In genomic region chr20:44120676-44121425, GRCh38 we compare ENCODE assay signal across 27 cellular contexts.
"Had no signal": no experiment of that assay in that cellular context is flagged by ENCODE, and none has a peak within 500 bp of the region (broad histone marks: within the 10 kb centered on the region; RNA-seq: fewer than 3 reads in every experiment).

No MANE protein-coding gene starts in this region.

- H3K36me3 ChIP-seq: breast epithelium, left lung, pancreas, prostate gland, upper lobe of left lung, vagina had no signal

- H3K9me3 Mint-ChIP-seq: activated naive CD4-positive, alpha-beta T cell treated with anti-CD3 and anti-CD28 coated beads, Interleukin-2, amount 50 U/mL, for 24 hours; activated T-helper 2 cell treated with anti-CD3 and anti-CD28 coated beads, Interferon-gamma antibody, Interleukin-2, Interleukin-4, amounts not matched to agents 10 μg/mL and 5 μg/mL and 100 μg/mL, durations not matched to agents 14 hours and 24 hours and 36 hours; central memory CD8-positive, alpha-beta T cell; mesothelial cell of epicardium; naive thymus-derived CD4-positive, alpha-beta T cell; neural crest cell; T-cell had no signal

- H3K4me1 ChIP-seq: breast epithelium, left lung, pancreas, prostate gland, upper lobe of left lung had no signal

- H3K4me3 Mint-ChIP-seq: activated CD4-positive, alpha-beta T cell treated with anti-CD3 and anti-CD28 coated beads for 36 hours; activated CD8-positive, alpha-beta memory T cell treated with anti-CD3 and anti-CD28 coated beads, Interleukin-2, amount 10 ng/mL, durations not matched to agents 7 days and 5 days; activated CD8-positive, alpha-beta T cell treated with anti-CD3 and anti-CD28 coated beads, Interleukin-2, amount 10 ng/mL, durations not matched to agents 7 days and 5 days; activated naive CD4-positive, alpha-beta T cell treated with anti-CD3 and anti-CD28 coated beads, Interleukin-2, amount 50 U/mL, for 24 hours; central memory CD8-positive, alpha-beta T cell; mesothelial cell of epicardium; naive thymus-derived CD4-positive, alpha-beta T cell; neural crest cell; T-cell had no signal

- H3K4me1 Mint-ChIP-seq: central memory CD8-positive, alpha-beta T cell; neural crest cell had no signal

- ATAC-seq: activated CD4-positive, alpha-beta T cell treated with anti-CD3 and anti-CD28 coated beads for 36 hours; activated CD8-positive, alpha-beta memory T cell treated with anti-CD3 and anti-CD28 coated beads, Interleukin-2, amount 10 ng/mL, durations not matched to agents 7 days and 5 days; activated CD8-positive, alpha-beta T cell treated with anti-CD3 and anti-CD28 coated beads, Interleukin-2, amount 10 ng/mL, durations not matched to agents 7 days and 5 days; left lung; naive thymus-derived CD4-positive, alpha-beta T cell; pancreas; right cardiac atrium; T-cell had no signal

- H3K27ac Mint-ChIP-seq: activated CD4-positive, alpha-beta T cell treated with anti-CD3 and anti-CD28 coated beads for 36 hours; activated CD8-positive, alpha-beta memory T cell treated with anti-CD3 and anti-CD28 coated beads, Interleukin-2, amount 10 ng/mL, durations not matched to agents 7 days and 5 days; activated CD8-positive, alpha-beta T cell treated with anti-CD3 and anti-CD28 coated beads, Interleukin-2, amount 10 ng/mL, durations not matched to agents 7 days and 5 days; activated naive CD4-positive, alpha-beta T cell treated with anti-CD3 and anti-CD28 coated beads, Interleukin-2, amount 50 U/mL, for 24 hours; activated T-helper 2 cell treated with anti-CD3 and anti-CD28 coated beads, Interferon-gamma antibody, Interleukin-2, Interleukin-4, amounts not matched to agents 10 μg/mL and 5 μg/mL and 100 μg/mL, durations not matched to agents 14 hours and 24 hours and 36 hours; mesothelial cell of epicardium; naive thymus-derived CD4-positive, alpha-beta T cell; T-cell had no signal

- H3K9me3 ChIP-seq: breast epithelium, heart right ventricle, left lung, pancreas, prostate gland, thoracic aorta, upper lobe of left lung, vagina had no signal

- H3K4me3 ChIP-seq: breast epithelium, heart right ventricle, left lung, pancreas, prostate gland, thoracic aorta, upper lobe of left lung, vagina had no signal

- H3K36me3 Mint-ChIP-seq: activated CD8-positive, alpha-beta memory T cell treated with anti-CD3 and anti-CD28 coated beads, Interleukin-2, amount 10 ng/mL, durations not matched to agents 7 days and 5 days; activated naive CD4-positive, alpha-beta T cell treated with anti-CD3 and anti-CD28 coated beads, Interleukin-2, amount 50 U/mL, for 24 hours; mesothelial cell of epicardium; naive thymus-derived CD4-positive, alpha-beta T cell; T-cell had no signal

- H3K27ac ChIP-seq: breast epithelium, left lung, pancreas, prostate gland, upper lobe of left lung, vagina had no signal

- H3K27me3 ChIP-seq: vagina had no signal

- DNase-seq: activated CD4-positive, alpha-beta T cell treated with anti-CD3 and anti-CD28 coated beads for 36 hours; activated CD4-positive, CD25-positive, alpha-beta regulatory T cell; activated CD8-positive, alpha-beta memory T cell treated with anti-CD3 and anti-CD28 coated beads, Interleukin-2, amount 10 ng/mL, durations not matched to agents 7 days and 5 days; activated CD8-positive, alpha-beta T cell treated with anti-CD3 and anti-CD28 coated beads, Interleukin-2, amount 10 ng/mL, durations not matched to agents 7 days and 5 days; activated T-cell treated with anti-CD3 and anti-CD28 coated beads, Interleukin-2, amount 50 U/mL, for 48 hours; effector memory CD4-positive, alpha-beta T cell; erythroblast; heart right ventricle; kidney glomerular epithelial cell; left lung; naive thymus-derived CD4-positive, alpha-beta T cell; nucleus accumbens; pancreas; right cardiac atrium; stimulated activated CD4-positive, alpha-beta T cell treated with anti-CD3 and anti-CD28 coated beads, Interleukin-2, amount 100 ng/mL, for 48 hours; stimulated activated naive CD4-positive, alpha-beta T cell treated with Interleukin-2 at 50 U/mL for 16 hours; T-cell; upper lobe of left lung had no signal
